Comparison of ENCODE assay signal across 3 cellular contexts in the genomic region with DNA sequence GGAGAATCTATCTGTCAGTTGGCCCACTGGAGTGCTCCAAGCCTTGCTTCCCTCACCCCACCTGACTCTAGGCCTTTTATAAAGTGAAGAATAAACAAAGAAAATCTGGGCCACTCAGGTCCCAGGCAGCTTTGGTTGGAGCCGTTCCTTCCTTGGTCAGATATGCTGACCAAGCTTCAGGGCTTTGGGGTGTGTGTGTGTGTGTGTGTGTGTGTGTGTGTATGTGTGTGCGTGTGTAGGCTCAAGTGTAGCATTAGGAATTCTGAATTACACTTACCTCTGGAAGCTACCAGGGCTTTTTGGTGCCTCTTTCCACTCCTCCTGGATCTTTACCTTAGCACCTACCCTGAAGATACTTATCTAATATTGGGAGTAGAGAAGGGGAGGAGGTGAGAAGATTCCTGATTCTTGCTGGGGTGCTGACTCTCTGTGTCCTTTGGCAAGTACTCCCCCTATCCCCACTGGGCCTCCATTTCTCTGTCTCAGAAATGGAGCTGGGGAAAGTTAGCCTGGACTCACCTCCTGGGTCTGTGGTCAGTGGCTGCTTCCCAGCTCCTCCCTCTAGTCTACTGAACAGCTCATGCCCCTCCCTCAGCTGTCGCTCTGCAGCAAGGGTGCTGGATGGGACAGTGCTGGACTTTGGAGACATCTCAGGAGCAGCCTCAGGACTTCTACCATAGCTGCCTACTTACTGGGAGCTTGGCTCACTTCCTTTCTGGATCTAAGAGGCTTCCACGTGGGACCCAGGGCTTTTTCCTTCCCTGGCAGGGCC.
TF ChIP-seq lines count a peak whose summit lies in the region.

No MANE protein-coding gene starts in this region.

TF ChIP-seq in SK-N-SH, 30 proteins besides CTCF, POLR2A, EP300 and RAD21:
- TF ChIP-seq TEAD4 (IDR thresholded peaks at IDR 0.05; ENCODE audit: borderline replicate concordance, insufficient read depth) (no peak), FOSL2 (IDR thresholded peaks at IDR 0.05; ENCODE audit: borderline replicate concordance, low read depth) (no peak), NFIC (IDR thresholded peaks at IDR 0.05; ENCODE audit: borderline replicate concordance) (no peak)

TF ChIP-seq in SK-N-SH treated with all-trans-retinoic acid at 6 μM for 48 hours, 23 proteins besides CTCF, POLR2A, EP300 and RAD21:
- no peak for TF ChIP-seq CSDC2 (CRISPR knock-in tag; IDR thresholded peaks at IDR 0.05)
- no peak for TF ChIP-seq BACH2 (CRISPR knock-in tag; IDR thresholded peaks at IDR 0.05; ENCODE audit: borderline replicate concordance)
- no peak for TF ChIP-seq PATZ1 (CRISPR knock-in tag; IDR thresholded peaks at IDR 0.05; ENCODE audit: borderline replicate concordance)
- no peak for TF ChIP-seq TCF4 (CRISPR knock-in tag; IDR thresholded peaks at IDR 0.05; ENCODE audit: borderline replicate concordance)
- TF ChIP-seq ZC3H10 (CRISPR knock-in tag; IDR thresholded peaks at IDR 0.05): no peak
- no peak for TF ChIP-seq ESRRG (CRISPR knock-in tag; IDR thresholded peaks at IDR 0.05)
- TF ChIP-seq ZFP3 (CRISPR knock-in tag; IDR thresholded peaks at IDR 0.05): no peak
- TF ChIP-seq, protein P1, sequence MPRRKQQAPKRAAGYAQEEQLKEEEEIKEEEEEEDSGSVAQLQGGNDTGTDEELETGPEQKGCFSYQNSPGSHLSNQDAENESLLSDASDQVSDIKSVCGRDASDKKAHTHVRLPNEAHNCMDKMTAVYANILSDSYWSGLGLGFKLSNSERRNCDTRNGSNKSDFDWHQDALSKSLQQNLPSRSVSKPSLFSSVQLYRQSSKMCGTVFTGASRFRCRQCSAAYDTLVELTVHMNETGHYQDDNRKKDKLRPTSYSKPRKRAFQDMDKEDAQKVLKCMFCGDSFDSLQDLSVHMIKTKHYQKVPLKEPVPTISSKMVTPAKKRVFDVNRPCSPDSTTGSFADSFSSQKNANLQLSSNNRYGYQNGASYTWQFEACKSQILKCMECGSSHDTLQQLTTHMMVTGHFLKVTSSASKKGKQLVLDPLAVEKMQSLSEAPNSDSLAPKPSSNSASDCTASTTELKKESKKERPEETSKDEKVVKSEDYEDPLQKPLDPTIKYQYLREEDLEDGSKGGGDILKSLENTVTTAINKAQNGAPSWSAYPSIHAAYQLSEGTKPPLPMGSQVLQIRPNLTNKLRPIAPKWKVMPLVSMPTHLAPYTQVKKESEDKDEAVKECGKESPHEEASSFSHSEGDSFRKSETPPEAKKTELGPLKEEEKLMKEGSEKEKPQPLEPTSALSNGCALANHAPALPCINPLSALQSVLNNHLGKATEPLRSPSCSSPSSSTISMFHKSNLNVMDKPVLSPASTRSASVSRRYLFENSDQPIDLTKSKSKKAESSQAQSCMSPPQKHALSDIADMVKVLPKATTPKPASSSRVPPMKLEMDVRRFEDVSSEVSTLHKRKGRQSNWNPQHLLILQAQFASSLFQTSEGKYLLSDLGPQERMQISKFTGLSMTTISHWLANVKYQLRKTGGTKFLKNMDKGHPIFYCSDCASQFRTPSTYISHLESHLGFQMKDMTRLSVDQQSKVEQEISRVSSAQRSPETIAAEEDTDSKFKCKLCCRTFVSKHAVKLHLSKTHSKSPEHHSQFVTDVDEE (CRISPR knock-in tag; IDR thresholded peaks at IDR 0.05): no peak
- no peak for TF ChIP-seq ARNTL (CRISPR knock-in tag; IDR thresholded peaks at IDR 0.05; ENCODE audit: borderline replicate concordance, low read depth)
- no peak for TF ChIP-seq ZNF8 (CRISPR knock-in tag; IDR thresholded peaks at IDR 0.05)
- no peak for TF ChIP-seq CREB5 (CRISPR knock-in tag; IDR thresholded peaks at IDR 0.05; ENCODE audit: low read depth)
- no peak for TF ChIP-seq ZFP30 (CRISPR knock-in tag; IDR thresholded peaks at IDR 0.05)

TF ChIP-seq in K562, 482 proteins besides CTCF, POLR2A, EP300 and RAD21:
- TF ChIP-seq RBM39 (optimal IDR thresholded peaks at IDR 0.05; ENCODE audit: low read depth, low read length): no peak
